1 cellular context compared by ENCODE assay signal in the genomic region with DNA sequence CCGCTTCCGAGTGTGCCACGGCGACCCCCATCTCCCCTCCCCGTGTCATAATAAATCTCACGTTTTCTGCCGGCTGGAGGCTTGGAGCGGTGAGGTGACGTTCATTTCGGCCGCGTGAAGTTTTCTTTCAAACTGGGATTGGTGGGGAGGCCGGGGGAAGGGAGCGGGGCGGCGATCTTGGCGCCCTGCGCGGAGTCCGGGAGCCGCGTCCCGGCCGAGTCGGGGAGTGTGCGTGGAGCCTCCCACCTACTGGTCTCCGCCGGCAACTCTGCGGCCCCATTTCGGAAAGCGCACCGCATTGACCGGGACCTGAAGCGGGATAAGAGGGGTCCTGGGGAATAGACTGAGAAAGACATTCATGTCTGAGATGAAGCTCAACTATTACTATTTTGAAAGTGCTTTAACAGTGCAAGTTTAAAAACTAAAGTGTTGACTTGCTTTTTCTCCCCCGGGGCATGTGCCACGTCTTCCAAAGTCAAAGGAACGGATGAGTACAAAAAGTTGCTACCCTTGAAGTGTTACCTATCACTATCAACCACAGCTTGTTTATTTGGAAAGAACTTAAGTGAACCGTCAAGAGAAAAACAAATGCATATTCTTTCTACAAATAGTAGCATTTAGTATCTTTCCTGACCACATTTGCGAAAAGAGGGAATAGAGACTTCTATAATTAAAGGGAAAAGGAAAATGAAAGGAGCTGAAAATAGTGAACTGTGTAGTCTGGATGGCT.
TF ChIP-seq lines count a peak whose summit lies in the region.

No MANE protein-coding gene starts in this region.

TF ChIP-seq in GM23338, 12 proteins besides CTCF, POLR2A, EP300 and RAD21 (continued from another document):
- TF ChIP-seq ZNF462 (CRISPR knock-in tag; IDR thresholded peaks at IDR 0.05) (no peak), CREB1 (CRISPR knock-in tag; IDR thresholded peaks at IDR 0.05; ENCODE audit: low read depth) (no peak), EZH2 (IDR thresholded peaks at IDR 0.05; ENCODE audit: low read depth, unreplicated experiment) (no peak), POLR2AphosphoS5 (IDR thresholded peaks at IDR 0.05; ENCODE audit: low read depth) (no peak), JUNB (IDR thresholded peaks at IDR 0.05; ENCODE audit: unreplicated experiment) (no peak)
